In genomic region chr19:8321067-8321759, GRCh38 we compare ENCODE assay signal across 8 cellular contexts. TPM values are rescaled to one million over a fixed set of nuclear protein-coding genes. Genes with fewer than 3 reads are reported as not detected.
DNase-seq lines count a peak whose midpoint lies in the region; ATAC-seq, FAIRE-seq and TF ChIP-seq lines count a peak whose summit lies in the region.

TSS of gene NDUFA7 (minus strand) at chr19:8321375. CDS start at chr19:8321358, 17 bp downstream.
TSS of gene RPS28 (plus strand) at chr19:8321496. CDS start at chr19:8321531, 35 bp downstream.

- no peaks in the 10 kb centered on the region for H3K27me3 ChIP-seq in adrenal gland

- peaks cover 17 to 32% of the 10 kb centered on the region in 2 donors for H3K4me1 ChIP-seq in adrenal gland (replicated peaks in 1 of 2)

- peak within 1 kb of the TSS; percentile 99 for H3K27ac Mint-ChIP-seq in type B pancreatic cell

- TF ChIP-seq POLR2A in GM12892 (IDR thresholded peaks at IDR 0.05; ENCODE audit: low read depth, low read length) (peak; percentile 95), adrenal gland (IDR thresholded peaks at IDR 0.05) (peak; percentile 86 to 97)

- ATAC-seq in HG02870 (IDR thresholded peaks at IDR 0.05; ENCODE audit: unreplicated experiment), result peak; percentile 89

- no peaks in the 10 kb centered on the region for H3K36me3 Mint-ChIP-seq in type B pancreatic cell

- peaks cover 9% of the 10 kb centered on the region for H3K4me1 Mint-ChIP-seq in type B pancreatic cell (ENCODE audit: unreplicated experiment)

- H3K4me3 ChIP-seq in adrenal gland, result peak within 1 kb of the TSS; percentile 49 to 94 (median 78)

- H3K9me3 Mint-ChIP-seq in type B pancreatic cell, result no peaks in the 10 kb centered on the region

- 0 to 1% (median 0%) methylated on average over 4 to 53 of the region's 53 CpGs for WGBS in adrenal gland, 4 donors

- DNase-seq in GM12892 (ENCODE audit: insufficient read length) (peak; percentile 94), NCI-H146 treated with DMSO at 0.1 percent for 48 hours (lab: John Stamatoyannopoulos, UW; ENCODE audit: unreplicated experiment) (peak; percentile 68), T-helper 1 cell (peak; percentile 93 to 97 (median 95)), adrenal gland (peak; percentile 95 to 99 (median 98)), cardiac septum (ENCODE audit: low spot score) (peak; percentile 99), posterior cingulate gyrus (peak; percentile 94 to 100 (median 98)), type B pancreatic cell (ENCODE audit: extremely low spot score, unreplicated experiment) (peak; percentile 98)

- peaks cover 0 to 15% of the 10 kb centered on the region in 2 donors for H3K36me3 ChIP-seq in adrenal gland (replicated peaks in 1 of 2)

- H3K27ac ChIP-seq in adrenal gland, result peak within 1 kb of the TSS; percentile 20 to 95 (median 92)

- H3K27me3 Mint-ChIP-seq in type B pancreatic cell, result no peaks in the 10 kb centered on the region

- TF ChIP-seq CTCF in adrenal gland (IDR thresholded peaks at IDR 0.05) (peak in 5 of 6 experiments; percentile 9 to 41 (median 31)), type B pancreatic cell (conservative IDR thresholded peaks at IDR 0.05) (no peak)

- H3K9me3 ChIP-seq in adrenal gland (replicated peaks in 1 of 3), result no peaks in the 10 kb centered on the region

- FAIRE-seq in GM12892 (lab: Jason Lieb, UNC), result peak; percentile 97

- intact Hi-C loops in adrenal gland (cut with DNase I), result no loop called here
- intact Hi-C loops in cardiac septum (cut with DNase I), result loop anchor here (2.0 to 5.0 kb wide), 2 partner anchors 14 to 821 kb away; partner anchors contain the start of gene ZNF317
- intact Hi-C loops in posterior cingulate gyrus (cut with DNase I), result loop anchor here (2.0 kb wide), 1 partner anchor 14 kb away; no protein-coding TSS in a partner anchor

- peak within 1 kb of the TSS; percentile 99 for H3K4me3 Mint-ChIP-seq in type B pancreatic cell

RNA-seq across cellular contexts. Expression of gene NDUFA7, which starts in this region (rescaled TPM):
- polyA plus RNA-seq in GM12892 (2012; ENCODE audit: missing spikeins), result 74.5 TPM
- total RNA-seq in adrenal gland (10 to 100 TPM in 7 of 8 donors, 1 to 10 TPM in 1; 5.3 to 84.5 (median 72.4) TPM), cardiac septum (94.0 TPM), type B pancreatic cell (ENCODE audit: low replicate concordance) (46.8 and 52.5 TPM in 2 replicates)
- 100 to 1,000 TPM; 140 to 502 (median 202) TPM for polyA plus RNA-seq in adrenal gland

RNA-seq across cellular contexts. Expression of gene RPS28, which starts in this region (rescaled TPM):
- 1,952 TPM for polyA plus RNA-seq in GM12892 (2012; ENCODE audit: missing spikeins)
- 1,000 to 10,000 TPM in 4 of 8 donors, 100 to 1,000 TPM in 4; 220 to 1,896 (median 903) TPM for total RNA-seq in adrenal gland
- polyA plus RNA-seq in adrenal gland, result 1,000 to 10,000 TPM in 1 of 3 donors, 100 to 1,000 TPM in 2; 155 to 1,715 (median 649) TPM
- total RNA-seq in cardiac septum, result 669 TPM
- 1,715 and 2,131 TPM in 2 replicates for total RNA-seq in type B pancreatic cell (ENCODE audit: low replicate concordance)

Comparison
In these comparisons a context has a peak if more than half of its experiments do, and no peak if none do; other contexts are left out.
1. Peak in every context shown above with its lines: DNase-seq, ATAC-seq, H3K4me3 ChIP-seq and H3K27ac ChIP-seq.
2. intact Hi-C loops: an anchor here in cardiac septum (2.0 to 5.0 kb wide) and posterior cingulate gyrus (2.0 kb wide); none called in adrenal gland.